Comparison of ENCODE assay signal across 1 cellular context in genomic region chr14:105092912-105093425, GRCh38.
TF ChIP-seq lines count a peak whose summit lies in the region.

No MANE protein-coding gene starts in this region.

TF ChIP-seq in HEK293, 187 proteins besides CTCF, POLR2A, EP300 and RAD21 (continued from another document):
- TF ChIP-seq, protein P1, sequence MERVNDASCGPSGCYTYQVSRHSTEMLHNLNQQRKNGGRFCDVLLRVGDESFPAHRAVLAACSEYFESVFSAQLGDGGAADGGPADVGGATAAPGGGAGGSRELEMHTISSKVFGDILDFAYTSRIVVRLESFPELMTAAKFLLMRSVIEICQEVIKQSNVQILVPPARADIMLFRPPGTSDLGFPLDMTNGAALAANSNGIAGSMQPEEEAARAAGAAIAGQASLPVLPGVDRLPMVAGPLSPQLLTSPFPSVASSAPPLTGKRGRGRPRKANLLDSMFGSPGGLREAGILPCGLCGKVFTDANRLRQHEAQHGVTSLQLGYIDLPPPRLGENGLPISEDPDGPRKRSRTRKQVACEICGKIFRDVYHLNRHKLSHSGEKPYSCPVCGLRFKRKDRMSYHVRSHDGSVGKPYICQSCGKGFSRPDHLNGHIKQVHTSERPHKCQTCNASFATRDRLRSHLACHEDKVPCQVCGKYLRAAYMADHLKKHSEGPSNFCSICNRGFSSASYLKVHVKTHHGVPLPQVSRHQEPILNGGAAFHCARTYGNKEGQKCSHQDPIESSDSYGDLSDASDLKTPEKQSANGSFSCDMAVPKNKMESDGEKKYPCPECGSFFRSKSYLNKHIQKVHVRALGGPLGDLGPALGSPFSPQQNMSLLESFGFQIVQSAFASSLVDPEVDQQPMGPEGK (tag by site-specific recombination; IDR thresholded peaks at IDR 0.05): peak; percentile 91
